In genomic region chr13:84303035-84303434, GRCh38 we compare ENCODE assay signal across 10 cellular contexts.
"Had no signal": no experiment of that assay in that cellular context is flagged by ENCODE, and none has a peak within 500 bp of the region (broad histone marks: within the 10 kb centered on the region; RNA-seq: fewer than 3 reads in every experiment).

No MANE protein-coding gene starts in this region.

- H3K36me3 Mint-ChIP-seq: IgD-negative memory B cell had no signal

- H3K27ac Mint-ChIP-seq: HFFc6 had no signal

- H3K9me3 Mint-ChIP-seq: HFFc6 had no signal

- H3K27ac ChIP-seq: GM23248, KMS-11 had no signal

- H3K4me3 ChIP-seq: GM23248, HAP-1 had no signal

- H3K36me3 ChIP-seq: HAP-1 had no signal

- H2AFZ ChIP-seq: GM23248 had no signal

- ATAC-seq: HCT116, HepG2 had no signal

- H3K4me2 ChIP-seq: KMS-11 had no signal

- DNase-seq: GM23248, GOT3, H7, HFFc6, KBM-7 had no signal

- H3K9ac ChIP-seq: GM23248, KMS-11 had no signal

- H3K9me3 ChIP-seq: HAP-1 had no signal
